12 cellular contexts compared by ENCODE assay signal in genomic region chr11:59201376-59201775, GRCh38. TPM values are rescaled to one million over a fixed set of nuclear protein-coding genes. Genes with fewer than 3 reads are reported as not detected.
A peak's percentile ranks its signal among the peaks of the same experiment; 100 is the strongest.
DNase-seq lines count a peak whose midpoint lies in the region; ATAC-seq and TF ChIP-seq lines count a peak whose summit lies in the region.
"Had no signal": no experiment of that assay in that cellular context is flagged by ENCODE, and none has a peak within 500 bp of the region (broad histone marks: within the 10 kb centered on the region; RNA-seq: fewer than 3 reads in every experiment).

No MANE protein-coding gene starts in this region.

- no peak overlapping the region for H3K27ac ChIP-seq in C4-2B
- H3K27ac ChIP-seq: gastroesophageal sphincter had no signal

- H3K4me1 Mint-ChIP-seq in brain: peaks cover 50% of the 10 kb centered on the region

- peaks cover 0 to 3% (median 0%) of the 10 kb centered on the region in 5 experiments for H3K9me3 Mint-ChIP-seq in brain

- ATAC-seq in left lobe of liver (peak; percentile 90), HG02571 (IDR thresholded peaks at IDR 0.05; ENCODE audit: unreplicated experiment) (no peak), SK-N-SH treated with all-trans-retinoic acid at 6 μM for 48 hours (no peak)
- ATAC-seq: gastroesophageal sphincter had no signal

- no peaks in the 10 kb centered on the region for H3K27me3 Mint-ChIP-seq in brain

- DNase-seq in HT-29 (ENCODE audit: low spot score) (peak; percentile 49), left lobe of liver (ENCODE audit: low spot score) (no peak), SIG-M5 treated with dmso at 0.1 percent for 504 hours (lab: John Stamatoyannopoulos, UW; ENCODE audit: unreplicated experiment) (no peak), NCI-H2029 (lab: John Stamatoyannopoulos, UW) (no peak)
- DNase-seq: NCI-H2029 treated with DMSO at 0.1 percent for 48 hours, OCI-M1 had no signal

- peak overlapping the region in 3 of 5 experiments; percentile 48 to 77 (median 74) for H3K27ac Mint-ChIP-seq in brain

- peak; percentile 44 for TF ChIP-seq CTCF in C4-2B (conservative IDR thresholded peaks at IDR 0.05)
- TF ChIP-seq CTCF in brain (conservative IDR thresholded peaks at IDR 0.05): peak in 1 of 2 experiments; percentile 18

- peaks cover 85% of the 10 kb centered on the region for H3K36me3 Mint-ChIP-seq in brain

- no peak overlapping the region for H3K4me3 Mint-ChIP-seq in brain

TF ChIP-seq in SK-N-SH treated with all-trans-retinoic acid at 6 μM for 48 hours, 23 proteins besides CTCF, POLR2A, EP300 and RAD21:
- TF ChIP-seq CREB5 (CRISPR knock-in tag; IDR thresholded peaks at IDR 0.05; ENCODE audit: low read depth) (no peak), ZFP30 (CRISPR knock-in tag; IDR thresholded peaks at IDR 0.05) (no peak), ESRRG (CRISPR knock-in tag; IDR thresholded peaks at IDR 0.05) (no peak), ZFP3 (CRISPR knock-in tag; IDR thresholded peaks at IDR 0.05) (no peak), ISL1 (CRISPR knock-in tag; IDR thresholded peaks at IDR 0.05) (no peak), ZNF8 (CRISPR knock-in tag; IDR thresholded peaks at IDR 0.05) (no peak), OSR1 (CRISPR knock-in tag; IDR thresholded peaks at IDR 0.05) (no peak), RARB (CRISPR knock-in tag; IDR thresholded peaks at IDR 0.05) (no peak), TCF4 (CRISPR knock-in tag; IDR thresholded peaks at IDR 0.05; ENCODE audit: borderline replicate concordance) (no peak), TOX (CRISPR knock-in tag; IDR thresholded peaks at IDR 0.05; ENCODE audit: borderline replicate concordance) (no peak), ZNF70 (CRISPR knock-in tag; IDR thresholded peaks at IDR 0.05) (no peak), TSHZ2 (CRISPR knock-in tag; IDR thresholded peaks at IDR 0.05) (no peak), ZC3H10 (CRISPR knock-in tag; IDR thresholded peaks at IDR 0.05) (no peak), PATZ1 (CRISPR knock-in tag; IDR thresholded peaks at IDR 0.05; ENCODE audit: borderline replicate concordance) (no peak), ZNF565 (CRISPR knock-in tag; conservative IDR thresholded peaks at IDR 0.05; ENCODE audit: low read depth) (no peak), CSRNP3 (CRISPR knock-in tag; IDR thresholded peaks at IDR 0.05) (no peak), GLIS3 (CRISPR knock-in tag; IDR thresholded peaks at IDR 0.05) (no peak), PPARA (CRISPR knock-in tag; IDR thresholded peaks at IDR 0.05; ENCODE audit: borderline replicate concordance) (no peak)

RNA-seq across cellular contexts. Expression of gene MPEG1, which starts 11.4 kb away (rescaled TPM):
- total RNA-seq in HT-29 (2014; rRNA removed; shearing (Covaris generic)): not detected in 2 replicates
- polyA plus RNA-seq in brain (ENCODE audit: insufficient read depth, low read depth, low replicate concordance): 2.3 TPM
- 5.7 TPM for total RNA-seq in left lobe of liver
- total RNA-seq: lung microvascular endothelial cell had no signal

RNA-seq across cellular contexts. Expression of gene DTX4, which starts 29.4 kb away (rescaled TPM):
- total RNA-seq in HT-29 (2014; rRNA removed; shearing (Covaris generic)): 20.8 and 22.6 TPM in 2 replicates
- 5.2 TPM for polyA plus RNA-seq in brain (ENCODE audit: insufficient read depth, low read depth, low replicate concordance)
- 19.9 TPM for total RNA-seq in left lobe of liver

RNA-seq across cellular contexts. Expression of gene FAM111A, which starts 58.7 kb away (rescaled TPM):
- total RNA-seq in HT-29 (2014; rRNA removed; shearing (Covaris generic)): 43.6 and 51.9 TPM in 2 replicates
- 5.5 TPM for polyA plus RNA-seq in brain (ENCODE audit: insufficient read depth, low read depth, low replicate concordance)
- 9.3 TPM for total RNA-seq in left lobe of liver
